Comparison of ENCODE assay signal across 1 cellular context in genomic region chr2:240889601-240890560, GRCh38.
TF ChIP-seq lines count a peak whose summit lies in the region.

No MANE protein-coding gene starts in this region.

TF ChIP-seq in HepG2, 621 proteins besides CTCF, POLR2A, EP300 and RAD21 (continues in another document):
- no peak for TF ChIP-seq ARNT (IDR thresholded peaks at IDR 0.05)
- TF ChIP-seq, protein P1, sequence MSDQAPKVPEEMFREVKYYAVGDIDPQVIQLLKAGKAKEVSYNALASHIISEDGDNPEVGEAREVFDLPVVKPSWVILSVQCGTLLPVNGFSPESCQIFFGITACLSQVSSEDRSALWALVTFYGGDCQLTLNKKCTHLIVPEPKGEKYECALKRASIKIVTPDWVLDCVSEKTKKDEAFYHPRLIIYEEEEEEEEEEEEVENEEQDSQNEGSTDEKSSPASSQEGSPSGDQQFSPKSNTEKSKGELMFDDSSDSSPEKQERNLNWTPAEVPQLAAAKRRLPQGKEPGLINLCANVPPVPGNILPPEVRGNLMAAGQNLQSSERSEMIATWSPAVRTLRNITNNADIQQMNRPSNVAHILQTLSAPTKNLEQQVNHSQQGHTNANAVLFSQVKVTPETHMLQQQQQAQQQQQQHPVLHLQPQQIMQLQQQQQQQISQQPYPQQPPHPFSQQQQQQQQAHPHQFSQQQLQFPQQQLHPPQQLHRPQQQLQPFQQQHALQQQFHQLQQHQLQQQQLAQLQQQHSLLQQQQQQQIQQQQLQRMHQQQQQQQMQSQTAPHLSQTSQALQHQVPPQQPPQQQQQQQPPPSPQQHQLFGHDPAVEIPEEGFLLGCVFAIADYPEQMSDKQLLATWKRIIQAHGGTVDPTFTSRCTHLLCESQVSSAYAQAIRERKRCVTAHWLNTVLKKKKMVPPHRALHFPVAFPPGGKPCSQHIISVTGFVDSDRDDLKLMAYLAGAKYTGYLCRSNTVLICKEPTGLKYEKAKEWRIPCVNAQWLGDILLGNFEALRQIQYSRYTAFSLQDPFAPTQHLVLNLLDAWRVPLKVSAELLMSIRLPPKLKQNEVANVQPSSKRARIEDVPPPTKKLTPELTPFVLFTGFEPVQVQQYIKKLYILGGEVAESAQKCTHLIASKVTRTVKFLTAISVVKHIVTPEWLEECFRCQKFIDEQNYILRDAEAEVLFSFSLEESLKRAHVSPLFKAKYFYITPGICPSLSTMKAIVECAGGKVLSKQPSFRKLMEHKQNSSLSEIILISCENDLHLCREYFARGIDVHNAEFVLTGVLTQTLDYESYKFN (CRISPR knock-in tag; conservative IDR thresholded peaks at IDR 0.05) = 0 out of 2 replicates have a peak, but pooled peaks have one; percentile 11
- TF ChIP-seq CBX5 (CRISPR knock-in tag; IDR thresholded peaks at IDR 0.05; ENCODE audit: borderline replicate concordance) = no peak
- TF ChIP-seq RBAK (CRISPR knock-in tag; IDR thresholded peaks at IDR 0.05) = no peak
- TF ChIP-seq UBTF (CRISPR knock-in tag; IDR thresholded peaks at IDR 0.05) = peak; percentile 50
- no peak for TF ChIP-seq CAMTA2 (CRISPR knock-in tag; IDR thresholded peaks at IDR 0.05; ENCODE audit: borderline replicate concordance)
- TF ChIP-seq TGIF2 (CRISPR knock-in tag; IDR thresholded peaks at IDR 0.05) = 0 out of 2 replicates have a peak, but pooled peaks have one; percentile 22
- no peak for TF ChIP-seq SOX6 (IDR thresholded peaks at IDR 0.05)
- TF ChIP-seq SOX6 (CRISPR knock-in tag; IDR thresholded peaks at IDR 0.05) = peak; percentile 20; the same call in 1 of the 2 replicates
- TF ChIP-seq ZSCAN21 (CRISPR knock-in tag; IDR thresholded peaks at IDR 0.05; ENCODE audit: borderline replicate concordance) = peak; percentile 45; the same call in 1 of the 2 replicates
- TF ChIP-seq, protein P2, sequence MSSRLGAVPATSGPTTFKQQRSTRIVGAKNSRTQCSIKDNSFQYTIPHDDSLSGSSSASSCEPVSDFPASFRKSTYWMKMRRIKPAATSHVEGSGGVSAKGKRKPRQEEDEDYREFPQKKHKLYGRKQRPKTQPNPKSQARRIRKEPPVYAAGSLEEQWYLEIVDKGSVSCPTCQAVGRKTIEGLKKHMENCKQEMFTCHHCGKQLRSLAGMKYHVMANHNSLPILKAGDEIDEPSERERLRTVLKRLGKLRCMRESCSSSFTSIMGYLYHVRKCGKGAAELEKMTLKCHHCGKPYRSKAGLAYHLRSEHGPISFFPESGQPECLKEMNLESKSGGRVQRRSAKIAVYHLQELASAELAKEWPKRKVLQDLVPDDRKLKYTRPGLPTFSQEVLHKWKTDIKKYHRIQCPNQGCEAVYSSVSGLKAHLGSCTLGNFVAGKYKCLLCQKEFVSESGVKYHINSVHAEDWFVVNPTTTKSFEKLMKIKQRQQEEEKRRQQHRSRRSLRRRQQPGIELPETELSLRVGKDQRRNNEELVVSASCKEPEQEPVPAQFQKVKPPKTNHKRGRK (CRISPR knock-in tag; IDR thresholded peaks at IDR 0.05) = 0 out of 2 replicates have a peak, but pooled peaks have one; percentile 15
- TF ChIP-seq GABPB1 (CRISPR knock-in tag; IDR thresholded peaks at IDR 0.05) = peak; percentile 24; the same call in 1 of the 2 replicates
- TF ChIP-seq, protein P3, sequence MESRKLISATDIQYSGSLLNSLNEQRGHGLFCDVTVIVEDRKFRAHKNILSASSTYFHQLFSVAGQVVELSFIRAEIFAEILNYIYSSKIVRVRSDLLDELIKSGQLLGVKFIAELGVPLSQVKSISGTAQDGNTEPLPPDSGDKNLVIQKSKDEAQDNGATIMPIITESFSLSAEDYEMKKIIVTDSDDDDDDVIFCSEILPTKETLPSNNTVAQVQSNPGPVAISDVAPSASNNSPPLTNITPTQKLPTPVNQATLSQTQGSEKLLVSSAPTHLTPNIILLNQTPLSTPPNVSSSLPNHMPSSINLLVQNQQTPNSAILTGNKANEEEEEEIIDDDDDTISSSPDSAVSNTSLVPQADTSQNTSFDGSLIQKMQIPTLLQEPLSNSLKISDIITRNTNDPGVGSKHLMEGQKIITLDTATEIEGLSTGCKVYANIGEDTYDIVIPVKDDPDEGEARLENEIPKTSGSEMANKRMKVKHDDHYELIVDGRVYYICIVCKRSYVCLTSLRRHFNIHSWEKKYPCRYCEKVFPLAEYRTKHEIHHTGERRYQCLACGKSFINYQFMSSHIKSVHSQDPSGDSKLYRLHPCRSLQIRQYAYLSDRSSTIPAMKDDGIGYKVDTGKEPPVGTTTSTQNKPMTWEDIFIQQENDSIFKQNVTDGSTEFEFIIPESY (CRISPR knock-in tag; IDR thresholded peaks at IDR 0.05) = peak; percentile 23; the same call in 1 of the 2 replicates
- 0 out of 2 replicates have a peak, but pooled peaks have one; percentile 19 for TF ChIP-seq GATAD2A (CRISPR knock-in tag; IDR thresholded peaks at IDR 0.05)
- TF ChIP-seq FOXA1 (IDR thresholded peaks at IDR 0.05) = no peak
- TF ChIP-seq FOXA1 (CRISPR knock-in tag; IDR thresholded peaks at IDR 0.05) = 0 out of 2 replicates have a peak, but pooled peaks have one; percentile 2
- TF ChIP-seq PRDM10 (CRISPR knock-in tag; IDR thresholded peaks at IDR 0.05; ENCODE audit: low read depth) = no peak
- TF ChIP-seq RXRA (CRISPR knock-in tag; IDR thresholded peaks at IDR 0.05) = 0 out of 2 replicates have a peak, but pooled peaks have one; percentile 35
- peak; percentile 16; the same call in 1 of the 2 replicates for TF ChIP-seq RXRB (CRISPR knock-in tag; IDR thresholded peaks at IDR 0.05; ENCODE audit: borderline replicate concordance)
- TF ChIP-seq NR2F6 (IDR thresholded peaks at IDR 0.05) = peak; percentile 57
- TF ChIP-seq NR2F6 (CRISPR knock-in tag; IDR thresholded peaks at IDR 0.05) = peak; percentile 66
- peak; percentile 9; the same call in 1 of the 2 replicates for TF ChIP-seq ZNF605 (CRISPR knock-in tag; IDR thresholded peaks at IDR 0.05)
- TF ChIP-seq WIZ (CRISPR knock-in tag; IDR thresholded peaks at IDR 0.05) = no peak
- peak; percentile 36; the same call in 1 of the 2 replicates for TF ChIP-seq ERF (CRISPR knock-in tag; IDR thresholded peaks at IDR 0.05)
- TF ChIP-seq, protein P4, sequence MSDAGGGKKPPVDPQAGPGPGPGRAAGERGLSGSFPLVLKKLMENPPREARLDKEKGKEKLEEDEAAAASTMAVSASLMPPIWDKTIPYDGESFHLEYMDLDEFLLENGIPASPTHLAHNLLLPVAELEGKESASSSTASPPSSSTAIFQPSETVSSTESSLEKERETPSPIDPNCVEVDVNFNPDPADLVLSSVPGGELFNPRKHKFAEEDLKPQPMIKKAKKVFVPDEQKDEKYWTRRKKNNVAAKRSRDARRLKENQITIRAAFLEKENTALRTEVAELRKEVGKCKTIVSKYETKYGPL (CRISPR knock-in tag; IDR thresholded peaks at IDR 0.05) = no peak
- TF ChIP-seq, protein P5, sequence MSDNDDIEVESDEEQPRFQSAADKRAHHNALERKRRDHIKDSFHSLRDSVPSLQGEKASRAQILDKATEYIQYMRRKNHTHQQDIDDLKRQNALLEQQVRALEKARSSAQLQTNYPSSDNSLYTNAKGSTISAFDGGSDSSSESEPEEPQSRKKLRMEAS (IDR thresholded peaks at IDR 0.05) = peak; percentile 70
- TF ChIP-seq NR2F1 (CRISPR knock-in tag; IDR thresholded peaks at IDR 0.05) = peak in 1 of 2 experiments; percentile 43; a peak in 2 of 4 replicates
- TF ChIP-seq, protein P6, sequence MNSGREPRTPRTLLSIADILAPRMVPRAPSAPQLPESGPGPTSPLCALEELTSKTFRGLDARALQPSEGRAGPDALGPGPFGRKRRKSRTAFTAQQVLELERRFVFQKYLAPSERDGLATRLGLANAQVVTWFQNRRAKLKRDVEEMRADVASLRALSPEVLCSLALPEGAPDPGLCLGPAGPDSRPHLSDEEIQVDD (CRISPR knock-in tag; IDR thresholded peaks at IDR 0.05; ENCODE audit: borderline replicate concordance) = peak; percentile 58; the same call in 1 of the 2 replicates
- TF ChIP-seq SOX13 (IDR thresholded peaks at IDR 0.05) = no peak
- no peak for TF ChIP-seq SOX13 (CRISPR knock-in tag; conservative IDR thresholded peaks at IDR 0.05 in 1 of 2, IDR thresholded peaks at IDR 0.05 in 1 of 2)
- TF ChIP-seq RARA (CRISPR knock-in tag; IDR thresholded peaks at IDR 0.05) = peak; percentile 44; the same call in 1 of the 2 replicates
- 0 out of 2 replicates have a peak, but pooled peaks have one; percentile 24 for TF ChIP-seq ZNF547 (CRISPR knock-in tag; IDR thresholded peaks at IDR 0.05)
- TF ChIP-seq HDAC1 (CRISPR knock-in tag; IDR thresholded peaks at IDR 0.05) = peak; percentile 44
- 0 out of 2 replicates have a peak, but pooled peaks have one; percentile 51 for TF ChIP-seq FOXC1 (CRISPR knock-in tag; IDR thresholded peaks at IDR 0.05; ENCODE audit: borderline replicate concordance)
- TF ChIP-seq ZNF550 (CRISPR knock-in tag; IDR thresholded peaks at IDR 0.05; ENCODE audit: borderline replicate concordance) = 0 out of 2 replicates have a peak, but pooled peaks have one; percentile 83
- TF ChIP-seq ZNF10 (CRISPR knock-in tag; IDR thresholded peaks at IDR 0.05; ENCODE audit: borderline replicate concordance, low read depth) = no peak
- peak; percentile 37; the same call in 1 of the 2 replicates for TF ChIP-seq NR2C2 (CRISPR knock-in tag; IDR thresholded peaks at IDR 0.05; ENCODE audit: borderline replicate concordance)
- TF ChIP-seq ZNF557 (CRISPR knock-in tag; IDR thresholded peaks at IDR 0.05) = no peak
- peak; percentile 29 for TF ChIP-seq TEAD3 (CRISPR knock-in tag; optimal IDR thresholded peaks at IDR 0.05; ENCODE audit: borderline replicate concordance)
- TF ChIP-seq, protein P7, sequence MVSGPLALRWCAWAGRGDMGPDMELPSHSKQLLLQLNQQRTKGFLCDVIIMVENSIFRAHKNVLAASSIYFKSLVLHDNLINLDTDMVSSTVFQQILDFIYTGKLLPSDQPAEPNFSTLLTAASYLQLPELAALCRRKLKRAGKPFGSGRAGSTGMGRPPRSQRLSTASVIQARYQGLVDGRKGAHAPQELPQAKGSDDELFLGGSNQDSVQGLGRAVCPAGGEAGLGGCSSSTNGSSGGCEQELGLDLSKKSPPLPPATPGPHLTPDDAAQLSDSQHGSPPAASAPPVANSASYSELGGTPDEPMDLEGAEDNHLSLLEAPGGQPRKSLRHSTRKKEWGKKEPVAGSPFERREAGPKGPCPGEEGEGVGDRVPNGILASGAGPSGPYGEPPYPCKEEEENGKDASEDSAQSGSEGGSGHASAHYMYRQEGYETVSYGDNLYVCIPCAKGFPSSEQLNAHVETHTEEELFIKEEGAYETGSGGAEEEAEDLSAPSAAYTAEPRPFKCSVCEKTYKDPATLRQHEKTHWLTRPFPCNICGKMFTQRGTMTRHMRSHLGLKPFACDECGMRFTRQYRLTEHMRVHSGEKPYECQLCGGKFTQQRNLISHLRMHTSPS (CRISPR knock-in tag; IDR thresholded peaks at IDR 0.05; ENCODE audit: low read depth) = peak; percentile 79
- peak; percentile 49; the same call in 1 of the 2 replicates for TF ChIP-seq THRA (CRISPR knock-in tag; IDR thresholded peaks at IDR 0.05; ENCODE audit: borderline replicate concordance)
- TF ChIP-seq SAP130 (CRISPR knock-in tag; IDR thresholded peaks at IDR 0.05; ENCODE audit: low read depth) = peak; percentile 17; the same call in 1 of the 2 replicates
- TF ChIP-seq NKX3-1 (CRISPR knock-in tag; IDR thresholded peaks at IDR 0.05) = no peak
